8 cellular contexts compared by ENCODE assay signal in genomic region chr15:59174846-59175831, GRCh38. TPM values are rescaled to one million over a fixed set of nuclear protein-coding genes. Genes with fewer than 3 reads are reported as not detected.
DNase-seq lines count a peak whose midpoint lies in the region; ATAC-seq lines count a peak whose summit lies in the region.

No MANE protein-coding gene starts in this region.

- no peaks in the 10 kb centered on the region for H3K9me3 Mint-ChIP-seq in effector memory CD8-positive, alpha-beta T cell

- H3K4me3 ChIP-seq in mesendoderm (ENCODE audit: low read length): no peak overlapping the region

- H3K4me3 Mint-ChIP-seq in effector memory CD8-positive, alpha-beta T cell: no peak overlapping the region

- no peak overlapping the region for H4K5ac ChIP-seq in mesendoderm (ENCODE audit: low read length)

- H2BK120ac ChIP-seq in mesendoderm (ENCODE audit: low read depth, low read length): no peak overlapping the region

- ATAC-seq in GM19372 (IDR thresholded peaks at IDR 0.05; ENCODE audit: low read depth, unreplicated experiment): peak; percentile 65
- ATAC-seq in effector memory CD8-positive, alpha-beta T cell (replicated peaks): peak; percentile 37
- no peak for ATAC-seq in HG02870 (IDR thresholded peaks at IDR 0.05; ENCODE audit: unreplicated experiment)

- no peak overlapping the region for H2BK15ac ChIP-seq in mesendoderm (replicated peaks; ENCODE audit: low read depth)

- no peak overlapping the region for H3K23ac ChIP-seq in mesendoderm (ENCODE audit: low read length)

- no peak overlapping the region for H3K18ac ChIP-seq in mesendoderm (ENCODE audit: low read length)

- no peaks in the 10 kb centered on the region for H3K79me1 ChIP-seq in mesendoderm (ENCODE audit: low read length)

- no peak overlapping the region for H3K9ac ChIP-seq in mesendoderm (ENCODE audit: low read length)

- no peak overlapping the region for H3K27ac ChIP-seq in mesendoderm (ENCODE audit: low read depth, low read length)

- no peak overlapping the region for H3K27ac Mint-ChIP-seq in effector memory CD8-positive, alpha-beta T cell

- H3K4me2 ChIP-seq in mesendoderm (ENCODE audit: low read length): no peak overlapping the region

- WGBS in mesendoderm (ENCODE audit: extremely low coverage, insufficient coverage, low lambda C conversion rate): no CpG with 5 or more reads among the region's 10 CpGs

- H3K79me2 ChIP-seq in mesendoderm (ENCODE audit: control insufficient read depth, insufficient read depth, low read length): no peaks in the 10 kb centered on the region

- peaks cover 6% of the 10 kb centered on the region for H3K36me3 Mint-ChIP-seq in effector memory CD8-positive, alpha-beta T cell (ENCODE audit: insufficient read depth)

- H2BK5ac ChIP-seq in mesendoderm (ENCODE audit: low read length): no peak overlapping the region

- H3K4ac ChIP-seq in mesendoderm (ENCODE audit: low read depth, low read length): no peak overlapping the region

- no peaks in the 10 kb centered on the region for H3K27me3 ChIP-seq in mesendoderm (ENCODE audit: insufficient read depth, low read length, poor library complexity)

- no peak overlapping the region for H3K56ac ChIP-seq in mesendoderm (ENCODE audit: low read length)

- no peak overlapping the region for H4K8ac ChIP-seq in mesendoderm (ENCODE audit: low read depth, low read length)

- no peak overlapping the region for H2AK5ac ChIP-seq in mesendoderm (ENCODE audit: low read length)

- no peaks in the 10 kb centered on the region for H3K4me1 Mint-ChIP-seq in effector memory CD8-positive, alpha-beta T cell (ENCODE audit: low read depth in 2 of 2)

- H3K36me3 ChIP-seq in mesendoderm (ENCODE audit: control insufficient read depth, insufficient read depth, low read length): no peaks in the 10 kb centered on the region

- H3K4me1 ChIP-seq in mesendoderm (ENCODE audit: control insufficient read depth, low read depth, low read length): no peaks in the 10 kb centered on the region

- peak; percentile 93 for DNase-seq in CD1c-positive myeloid dendritic cell (ENCODE audit: extremely low spot score)
- peak; percentile 65 for DNase-seq in NCI-H1694 treated with DMSO at 0.1 percent for 48 hours (lab: John Stamatoyannopoulos, UW)
- DNase-seq in activated CD4-positive, CD25-positive, alpha-beta regulatory T cell treated with anti-CD3 and anti-CD28 coated beads, Interleukin-2, amount 50 U/mL, for 72 hours: peak; percentile 33
- no peak for DNase-seq in effector memory CD8-positive, alpha-beta T cell
- DNase-seq in mesendoderm: peak; percentile 73
- peak; percentile 13 for DNase-seq in stimulated activated naive CD4-positive, alpha-beta T cell treated with Interleukin-2 at 50 U/mL for 16 hours (lab: John Stamatoyannopoulos, UW)

- peaks cover 18 to 62% of the 10 kb centered on the region in 2 donors for H3K27me3 Mint-ChIP-seq in effector memory CD8-positive, alpha-beta T cell

RNA-seq across cellular contexts. Expression of gene LDHAL6B, which starts 31.5 kb away (rescaled TPM):
- polyA plus RNA-seq in mesendoderm (2013, experiment 1 of 2): not detected
- not detected for polyA plus RNA-seq in mesendoderm (2013, experiment 2 of 2)

Comparison
In these comparisons a context has a peak if more than half of its experiments do, and no peak if none do; other contexts are left out.
1. DNase-seq: peak in CD1c-positive myeloid dendritic cell (single experiment), NCI-H1694 treated with DMSO at 0.1 percent for 48 hours (single experiment), activated CD4-positive, CD25-positive, alpha-beta regulatory T cell treated with anti-CD3 and anti-CD28 coated beads, Interleukin-2, amount 50 U/mL, for 72 hours (single experiment), mesendoderm (single experiment) and stimulated activated naive CD4-positive, alpha-beta T cell treated with Interleukin-2 at 50 U/mL for 16 hours (single experiment); none in effector memory CD8-positive, alpha-beta T cell (0 of 3).